In the genomic region with DNA sequence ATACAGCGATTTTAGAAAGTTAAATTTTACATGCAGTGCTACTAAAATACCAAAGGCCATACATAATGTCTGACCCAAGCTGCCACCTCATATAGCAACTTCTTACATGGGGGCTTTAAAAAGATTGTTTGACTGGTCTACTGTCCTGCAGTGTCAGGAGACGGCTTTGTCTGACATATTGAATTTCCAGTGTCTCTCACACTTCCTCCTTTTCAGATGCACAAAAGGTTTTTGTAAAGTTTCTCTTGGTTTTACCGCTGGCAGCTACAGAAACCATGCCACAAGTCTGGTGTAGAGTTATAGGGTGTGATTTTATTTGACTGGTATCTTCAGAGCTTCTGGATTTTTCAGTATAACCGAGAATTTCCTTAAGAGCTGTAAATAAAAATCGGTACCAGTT, we compare ENCODE assay signal across 8 cellular contexts. TPM values are rescaled to one million over a fixed set of nuclear protein-coding genes. Genes with fewer than 3 reads are reported as not detected.
DNase-seq lines count a peak whose midpoint lies in the region; ATAC-seq, FAIRE-seq and TF ChIP-seq lines count a peak whose summit lies in the region.

No MANE protein-coding gene starts in this region.

- no peaks in the 10 kb centered on the region for H3K9me3 ChIP-seq in Panc1 (ENCODE audit: control insufficient read depth, insufficient read depth, low read depth, low read length)
- no peaks in the 10 kb centered on the region for H3K9me3 ChIP-seq in esophagus muscularis mucosa
- H3K9me3 ChIP-seq in gastrocnemius medialis, result no peaks in the 10 kb centered on the region

- no peak for TF ChIP-seq EP300 in esophagus muscularis mucosa (IDR thresholded peaks at IDR 0.05)

- FAIRE-seq in GM12891 (lab: Jason Lieb, UNC), result no peak

- TSS peak; percentile 94 for BruUV-seq in Panc1 (replicated peaks; lab: Mats Ljungman, UMichigan)

- TF ChIP-seq CTCF in Panc1 (IDR thresholded peaks at IDR 0.05), result no peak
- TF ChIP-seq CTCF in esophagus muscularis mucosa (IDR thresholded peaks at IDR 0.05), result no peak
- no peak for TF ChIP-seq CTCF in gastrocnemius medialis (IDR thresholded peaks at IDR 0.05 in 4 of 5, conservative IDR thresholded peaks at IDR 0.05 in 1 of 5)

- DNase-seq in GM12891 (ENCODE audit: insufficient read length, low spot score) (no peak), Panc1 (ENCODE audit: low read depth, low spot score) (no peak), esophagus muscularis mucosa (ENCODE audit: extremely low spot score) (no peak), gastrocnemius medialis (no peak), sciatic nerve (ENCODE audit: low spot score) (no peak), DMS 273 (lab: John Stamatoyannopoulos, UW; ENCODE audit: unreplicated experiment) (no peak)

- H3K36me3 ChIP-seq in Panc1 (ENCODE audit: control insufficient read depth, insufficient read depth, low read length) (no peaks in the 10 kb centered on the region; the same call in 1 of the 2 replicates), esophagus muscularis mucosa (no peaks in the 10 kb centered on the region), gastrocnemius medialis (no peaks in the 10 kb centered on the region)

- ATAC-seq in Panc1 (no peak), gastrocnemius medialis (no peak), sciatic nerve (no peak), HG02884 (IDR thresholded peaks at IDR 0.05; ENCODE audit: unreplicated experiment) (no peak), GM19452 (IDR thresholded peaks at IDR 0.05; ENCODE audit: unreplicated experiment) (no peak)

- H3K27ac ChIP-seq in Panc1 (ENCODE audit: low read length) (peak overlapping the region; percentile 87), esophagus muscularis mucosa (replicated peaks in 1 of 4) (peak overlapping the region; percentile 80 to 88 (median 84)), gastrocnemius medialis (peak overlapping the region in 3 of 4 donors; percentile 54 to 67 (median 56))

- H3K4me1 ChIP-seq in Panc1 (ENCODE audit: control insufficient read depth, insufficient read depth, low read length) (peaks cover 17% of the 10 kb centered on the region), esophagus muscularis mucosa (peaks cover 11 to 49% (median 38%) of the 10 kb centered on the region in 4 donors), gastrocnemius medialis (peaks cover 0 to 21% of the 10 kb centered on the region in 2 donors)

- intact Hi-C loops in Panc1 (cut with micrococcal nuclease; ENCODE audit: unreplicated experiment), result loop anchor here (5.0 kb wide), 1 partner anchor 63 kb away; no protein-coding TSS in a partner anchor
- intact Hi-C loops in esophagus muscularis mucosa (cut with DNase I), result loop anchor here (5.0 to 10.0 kb wide), 2 partner anchors 112 to 219 kb away; partner anchors contain the start of genes CPSF3 and ITGB1BP1
- intact Hi-C loops in gastrocnemius medialis (cut with DNase I; ENCODE audit: low total_unique reads), result loop anchor here (5.0 to 10.0 kb wide), 3 partner anchors 52 to 217 kb away; partner anchors contain the start of genes CPSF3, ITGB1BP1 and MBOAT2
- intact Hi-C loops in sciatic nerve (cut with DNase I), result loop anchor here (10.0 kb wide), 2 partner anchors 61 to 99 kb away; no protein-coding TSS in a partner anchor

- H3K27me3 ChIP-seq in Panc1 (ENCODE audit: control insufficient read depth, insufficient read depth, low read length), result no peaks in the 10 kb centered on the region
- H3K27me3 ChIP-seq in esophagus muscularis mucosa, result no peaks in the 10 kb centered on the region
- peaks cover 0 to 8% (median 3%) of the 10 kb centered on the region in 3 donors for H3K27me3 ChIP-seq in gastrocnemius medialis

- no peak for TF ChIP-seq POLR2A in GM12891 (IDR thresholded peaks at IDR 0.05; ENCODE audit: low read depth, low read length)
- TF ChIP-seq POLR2A in esophagus muscularis mucosa (IDR thresholded peaks at IDR 0.05; ENCODE audit: low read depth), result no peak
- TF ChIP-seq POLR2A in gastrocnemius medialis (IDR thresholded peaks at IDR 0.05), result no peak

- POLR2A ChIA-PET in Panc1 (lab: Charles Lee), result interaction anchor here (1.4 kb wide), 1 partner anchor 30 kb away, joined by 4 read pairs; no protein-coding TSS in a partner anchor

- H3K4me3 ChIP-seq in Panc1 (ENCODE audit: low read depth in 2 of 2, low read length in 2 of 2), result peak overlapping the region; percentile 58 to 68
- H3K4me3 ChIP-seq in esophagus muscularis mucosa, result peak overlapping the region; percentile 67 to 93 (median 83)
- peak overlapping the region in 3 of 4 donors; percentile 49 to 62 (median 55) for H3K4me3 ChIP-seq in gastrocnemius medialis

- in situ Hi-C loops in Panc1 (cut with HindIII; ENCODE audit: low pct_unique_long_range_greater_than_20kb, low sequenced_read_pairs), result no loop called here
- in situ Hi-C loops in gastrocnemius medialis (cut with MboI; ENCODE audit: low sequenced_read_pairs in 4 of 4), result loop anchor here in 2 of 4 donors (10.0 kb wide), 1 partner anchor 129 kb away; no protein-coding TSS in a partner anchor

- WGBS in esophagus muscularis mucosa, result 65% methylated on average over 5 of the region's 5 CpGs

- CTCF ChIA-PET in Panc1 (lab: Charles Lee), result interaction anchor here (0.6 to 1.3 kb wide), 2 partner anchors 30 to 202 kb away, joined by 3 to 4 read pairs; no protein-coding TSS in a partner anchor

TF ChIP-seq in GM12891, 5 proteins besides CTCF, POLR2A, EP300 and RAD21:
- peak; percentile 56 for TF ChIP-seq SPI1 (IDR thresholded peaks at IDR 0.05; ENCODE audit: low read depth, low read length)
- no peak for TF ChIP-seq TAF1 (IDR thresholded peaks at IDR 0.05; ENCODE audit: low read depth, low read length)
- TF ChIP-seq POLR2AphosphoS5 (IDR thresholded peaks at IDR 0.05; ENCODE audit: low read depth, low read length), result no peak
- no peak for TF ChIP-seq PAX5 (IDR thresholded peaks at IDR 0.05; ENCODE audit: insufficient read depth, low read length, severe bottlenecking)

RNA-seq across cellular contexts. Expression of gene ASAP2, which starts 1.1 kb away (rescaled TPM):
- 0.06 TPM for polyA plus RNA-seq in GM12891 (2012; ENCODE audit: low read depth, missing spikeins)
- 107 TPM for total RNA-seq in Panc1 (2021; ENCODE audit: unreplicated experiment)
- 57.3 TPM for polyA plus RNA-seq in Panc1 (2012; ENCODE audit: insufficient read length)
- 10 to 100 TPM; 18.7 to 24.0 (median 21.3) TPM for total RNA-seq in esophagus muscularis mucosa
- total RNA-seq in gastrocnemius medialis, result 1 to 10 TPM; 1.9 to 4.0 (median 3.4) TPM
- total RNA-seq in sciatic nerve, result 47.1 TPM
